ENCODE assay signal across 23 cellular contexts in genomic region chr18:60895181-60895580, GRCh38.
DNase-seq lines count a peak whose midpoint lies in the region; ATAC-seq, FAIRE-seq and TF ChIP-seq lines count a peak whose summit lies in the region.
"Had no signal": no experiment of that assay in that cellular context is flagged by ENCODE, and none has a peak within 500 bp of the region (broad histone marks: within the 10 kb centered on the region; RNA-seq: fewer than 3 reads in every experiment).

No MANE protein-coding gene starts in this region.

- H3K79me2 ChIP-seq in fibroblast of lung (ENCODE audit: control insufficient read depth, insufficient read depth, low read length) = no peaks in the 10 kb centered on the region

- H3K9me3 ChIP-seq in fibroblast of lung (ENCODE audit: control insufficient read depth, insufficient read depth, low read depth, low read length) (no peaks in the 10 kb centered on the region), pancreas (no peaks in the 10 kb centered on the region)
- H3K9me3 ChIP-seq in effector memory CD4-positive, alpha-beta T cell (ENCODE audit: control insufficient read depth, low read length) = no peaks in the 10 kb centered on the region
- H3K9me3 ChIP-seq: tibial nerve had no signal

- 54 to 67% methylated on average over 3 of the region's 3 CpGs for WGBS in pancreas, 2 donors

- FAIRE-seq in pancreas (lab: Jason Lieb, UNC) = no peak
- FAIRE-seq: G401.6, H1, kidney had no signal

- no peak overlapping the region for H3K4me3 ChIP-seq in fibroblast of lung (replicated peaks in 1 of 4; ENCODE audit: control extremely low read depth in 1 of 4, insufficient read depth in 1 of 4, low read depth in 3 of 4, low read length in 4 of 4)
- no peak overlapping the region for H3K4me3 ChIP-seq in effector memory CD4-positive, alpha-beta T cell (ENCODE audit: insufficient read depth, low read depth, low read length, poor library complexity, severe bottlenecking)
- H3K4me3 ChIP-seq in pancreas = no peak overlapping the region
- H3K4me3 ChIP-seq: lung, tibial nerve had no signal

- H3K27me3 ChIP-seq in fibroblast of lung (ENCODE audit: control insufficient read depth, insufficient read depth, low read length) (no peaks in the 10 kb centered on the region), pancreas (no peaks in the 10 kb centered on the region)
- no peaks in the 10 kb centered on the region for H3K27me3 ChIP-seq in effector memory CD4-positive, alpha-beta T cell (replicated peaks; ENCODE audit: control insufficient read depth, insufficient read depth, low read length, poor library complexity, severe bottlenecking)
- H3K27me3 ChIP-seq: tibial nerve had no signal

- DNase-seq in ELR (ENCODE audit: low read depth) (peak; percentile 15), M059J (ENCODE audit: low read depth) (peak; percentile 63), amniotic stem cell (lab: John Stamatoyannopoulos, UW) (peak; percentile 22), fibroblast of lung (ENCODE audit: low read depth in 2 of 2) (peak; percentile 9 to 54), retina (no peak), pancreas (no peak)
- DNase-seq in effector memory CD4-positive, alpha-beta T cell = no peak
- DNase-seq: activated CD4-positive, alpha-beta memory T cell treated with anti-CD3 and anti-CD28 coated beads for 36 hours; activated CD4-positive, CD25-positive, alpha-beta regulatory T cell; activated effector memory CD4-positive, alpha-beta T cell treated with anti-CD3 and anti-CD28 coated beads, Interleukin-2, amount 50 U/mL, for 16 hours; CD4-positive, alpha-beta memory T cell; DMS153; kidney; NCI-H187; nucleus accumbens; stimulated activated CD4-positive, alpha-beta T cell treated with anti-CD3 and anti-CD28 coated beads, Interleukin-4, amount 100 ng/mL, for 24 hours; stimulated activated naive CD8-positive, alpha-beta T cell treated with anti-CD3 and anti-CD28 coated beads, Interleukin-15, amount 100 ng/mL, for 72 hours; T1000 had no signal

- H3K4me1 ChIP-seq in fibroblast of lung (ENCODE audit: control insufficient read depth, extremely low read depth, insufficient read depth, low read length) = no peaks in the 10 kb centered on the region
- no peaks in the 10 kb centered on the region for H3K4me1 ChIP-seq in effector memory CD4-positive, alpha-beta T cell (ENCODE audit: control insufficient read depth, insufficient read depth, low read length, poor library complexity, severe bottlenecking)
- no peaks in the 10 kb centered on the region for H3K4me1 ChIP-seq in pancreas
- H3K4me1 ChIP-seq: tibial nerve had no signal

- ATAC-seq in GM19455 (IDR thresholded peaks at IDR 0.05; ENCODE audit: unreplicated experiment) (no peak), pancreas (no peak)
- ATAC-seq: stimulated activated naive CD8-positive, alpha-beta T cell treated with anti-CD3 and anti-CD28 coated beads, Interleukin-15, amount 100 ng/mL, for 72 hours had no signal

- no peaks in the 10 kb centered on the region for H3K36me3 ChIP-seq in fibroblast of lung (ENCODE audit: control insufficient read depth, insufficient read depth, low read length)
- H3K36me3 ChIP-seq in effector memory CD4-positive, alpha-beta T cell (ENCODE audit: control insufficient read depth, insufficient read depth, low read length) = no peaks in the 10 kb centered on the region
- H3K36me3 ChIP-seq in pancreas = no peaks in the 10 kb centered on the region
- H3K36me3 ChIP-seq: tibial nerve had no signal

- H3K27ac ChIP-seq in fibroblast of lung (ENCODE audit: insufficient read depth, low read length) = no peak overlapping the region
- no peak overlapping the region for H3K27ac ChIP-seq in effector memory CD4-positive, alpha-beta T cell (ENCODE audit: insufficient read depth, low read length, poor library complexity, severe bottlenecking)
- H3K27ac ChIP-seq in pancreas = no peak overlapping the region
- H3K27ac ChIP-seq: tibial nerve had no signal

- no peak overlapping the region for H2AFZ ChIP-seq in fibroblast of lung (ENCODE audit: low read length)

- intact Hi-C loops in pancreas (cut with DNase I) = no loop called here

- H3K4me2 ChIP-seq in fibroblast of lung (ENCODE audit: extremely low read depth, insufficient read depth, low read length) = no peak overlapping the region

- no peak overlapping the region for H3K9ac ChIP-seq in fibroblast of lung (ENCODE audit: insufficient read depth, low read length)

- TF ChIP-seq CTCF in fibroblast of lung (conservative IDR thresholded peaks at IDR 0.05 in 1 of 2, IDR thresholded peaks at IDR 0.05 in 1 of 2; ENCODE audit: low read depth in 1 of 2, low read length in 2 of 2) = no peak
- TF ChIP-seq CTCF in pancreas (IDR thresholded peaks at IDR 0.05) = no peak

- H4K20me1 ChIP-seq in fibroblast of lung (ENCODE audit: control insufficient read depth, extremely low read depth, insufficient read depth, low read length) = no peaks in the 10 kb centered on the region

Comparison
In these comparisons a context has a peak if more than half of its experiments do, and no peak if none do; other contexts are left out.
1. DNase-seq: peak in ELR (single experiment), M059J (single experiment), amniotic stem cell (single experiment) and fibroblast of lung (2 of 2); none in effector memory CD4-positive, alpha-beta T cell (0 of 3), retina (single experiment) and pancreas (0 of 6).